Comparison of ENCODE assay signal across 25 cellular contexts in genomic region chr2:43307046-43307445, GRCh38.
"Had no signal": no experiment of that assay in that cellular context is flagged by ENCODE, and none has a peak within 500 bp of the region (broad histone marks: within the 10 kb centered on the region; RNA-seq: fewer than 3 reads in every experiment).

No MANE protein-coding gene starts in this region.

- H3K27ac ChIP-seq: epithelial cell of prostate, neutrophil, ovary, psoas muscle had no signal

- H3K27me3 ChIP-seq: adrenal gland, breast epithelium, gastrocnemius medialis, neutrophil, ovary, tibial nerve had no signal

- H3K9me3 Mint-ChIP-seq: activated T-cell treated with anti-CD3 and anti-CD28 coated beads, Interleukin-2, amount 50 U/mL, for 24 hours; activated T-helper 17 cell treated with anti-CD3 and anti-CD28 coated beads, Interleukin-2, amount 50 U/mL, for 72 hours; naive thymus-derived CD8-positive, alpha-beta T cell; T-cell; WTC11 had no signal

- DNase-seq: activated CD4-positive, alpha-beta T cell treated with anti-CD3 and anti-CD28 coated beads, Interleukin-2, amount 50 U/mL, for 4 hours; activated CD8-positive, alpha-beta memory T cell treated with anti-CD3 and anti-CD28 coated beads for 24 hours; activated CD8-positive, alpha-beta memory T cell treated with anti-CD3 and anti-CD28 coated beads, Interleukin-2, amount 50 U/mL, for 4 hours; activated T-cell treated with anti-CD3 and anti-CD28 coated beads, Interleukin-2, amount 50 U/mL, for 24 hours; adrenal gland; cortex of kidney; gastrocnemius medialis; hypothalamus; left ventricle myocardium superior; mammary epithelial cell; naive thymus-derived CD8-positive, alpha-beta T cell; ovary; psoas muscle; right cardiac atrium; stimulated activated CD4-positive, alpha-beta T cell treated with anti-CD3 and anti-CD28 coated beads, Interleukin-4, amount 100 ng/mL, for 24 hours; stimulated activated naive CD4-positive, alpha-beta T cell treated with Interleukin-2 at 50 U/mL for 16 hours; T-cell had no signal

- H3K36me3 Mint-ChIP-seq: WTC11 had no signal

- H3K9me3 ChIP-seq: adrenal gland, breast epithelium, gastrocnemius medialis, neutrophil, ovary, psoas muscle, tibial nerve had no signal

- H3K27me3 Mint-ChIP-seq: activated naive CD8-positive, alpha-beta T cell; activated T-cell treated with anti-CD3 and anti-CD28 coated beads, Interleukin-2, amount 50 U/mL, for 24 hours; activated T-helper 17 cell treated with anti-CD3 and anti-CD28 coated beads, Interleukin-2, amount 50 U/mL, for 72 hours; naive thymus-derived CD8-positive, alpha-beta T cell; T-cell had no signal

- H3K36me3 ChIP-seq: adrenal gland, breast epithelium, gastrocnemius medialis, neutrophil, ovary, tibial nerve had no signal

- H3K4me3 ChIP-seq: adrenal gland, breast epithelium, gastrocnemius medialis, ovary, psoas muscle, tibial nerve had no signal

- H3K27ac Mint-ChIP-seq: activated naive CD8-positive, alpha-beta T cell; activated T-cell treated with anti-CD3 and anti-CD28 coated beads, Interleukin-2, amount 50 U/mL, for 24 hours; activated T-helper 17 cell treated with anti-CD3 and anti-CD28 coated beads, Interleukin-2, amount 50 U/mL, for 72 hours; mesothelial cell of epicardium; T-cell; WTC11 had no signal

- H3K4me3 Mint-ChIP-seq: activated naive CD8-positive, alpha-beta T cell; activated T-cell treated with anti-CD3 and anti-CD28 coated beads, Interleukin-2, amount 50 U/mL, for 24 hours; activated T-helper 17 cell treated with anti-CD3 and anti-CD28 coated beads, Interleukin-2, amount 50 U/mL, for 72 hours; mesothelial cell of epicardium; naive thymus-derived CD8-positive, alpha-beta T cell; T-cell; WTC11 had no signal
